8 cellular contexts compared by ENCODE assay signal in the genomic region with DNA sequence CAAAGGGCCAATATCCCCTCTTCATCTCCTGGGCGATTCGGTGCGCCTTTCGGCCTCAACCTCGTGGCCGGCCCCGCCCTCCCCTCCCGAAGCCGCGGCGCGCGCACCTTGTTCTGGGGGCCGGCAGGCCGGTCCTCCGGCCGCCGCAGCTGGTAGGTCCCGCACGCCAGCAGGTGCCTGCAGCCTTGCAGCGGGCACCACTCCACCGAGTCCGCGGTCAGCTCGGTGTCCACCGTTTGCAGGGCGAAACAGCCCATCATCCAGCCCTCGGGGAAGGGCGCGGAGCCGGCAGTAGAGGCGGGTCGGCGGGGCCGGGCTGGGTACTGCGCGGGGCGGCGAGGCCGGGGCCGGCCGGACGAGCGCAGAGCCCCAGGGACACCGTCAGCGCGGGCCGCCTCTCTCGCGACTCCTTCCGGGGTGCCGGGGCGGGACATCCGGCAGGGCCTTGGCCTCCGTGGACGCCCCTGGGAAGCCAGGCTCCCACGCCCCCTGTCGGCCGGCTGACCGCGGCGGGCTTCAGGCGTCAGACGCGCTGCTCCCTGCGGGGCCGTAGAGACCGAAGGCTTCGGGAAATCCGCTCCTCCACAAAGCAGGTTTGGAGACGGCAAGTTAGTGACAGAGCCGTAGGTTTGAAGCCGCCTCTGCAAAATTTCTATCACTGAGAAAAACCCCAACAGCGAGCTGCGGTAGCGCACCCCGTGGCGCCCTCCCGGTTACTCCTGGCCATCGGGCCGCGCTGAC. TPM values are rescaled to one million over a fixed set of nuclear protein-coding genes. Genes with fewer than 3 reads are reported as not detected.
A peak's percentile ranks its signal among the peaks of the same experiment; 100 is the strongest.
DNase-seq lines count a peak whose midpoint lies in the region; ATAC-seq and TF ChIP-seq lines count a peak whose summit lies in the region.

A gene (minus strand): TSS at position 408 of the 741 bp plus-strand sequence. CDS start 148 bp downstream, at position 260.

- H3K9me3 Mint-ChIP-seq in activated naive CD4-positive, alpha-beta T cell treated with anti-CD3 and anti-CD28 coated beads, Interleukin-2, amount 50 U/mL, for 24 hours, result no peaks in the 10 kb centered on the region

- no peaks in the 10 kb centered on the region for H3K9me3 ChIP-seq in SK-N-SH
- no peaks in the 10 kb centered on the region for H3K9me3 ChIP-seq in osteoblast (ENCODE audit: low read depth, low read length)
- H3K9me3 ChIP-seq in thoracic aorta, result no peaks in the 10 kb centered on the region

- H3K9ac ChIP-seq in SK-N-SH, result peak within 1 kb of the TSS; percentile 85

- peak within 1 kb of the TSS; percentile 87 for H3K4me3 Mint-ChIP-seq in activated naive CD4-positive, alpha-beta T cell treated with anti-CD3 and anti-CD28 coated beads, Interleukin-2, amount 50 U/mL, for 24 hours

- H3K27me3 Mint-ChIP-seq in activated naive CD4-positive, alpha-beta T cell treated with anti-CD3 and anti-CD28 coated beads, Interleukin-2, amount 50 U/mL, for 24 hours, result no peaks in the 10 kb centered on the region

- peak within 1 kb of the TSS; percentile 68 to 89 for H3K27ac ChIP-seq in SK-N-SH (ENCODE audit: low read depth in 2 of 2, low read length in 1 of 2)
- peak within 1 kb of the TSS; percentile 69 for H3K27ac ChIP-seq in osteoblast (ENCODE audit: low read depth, low read length)
- peak within 1 kb of the TSS; percentile 73 to 81 for H3K27ac ChIP-seq in thoracic aorta

- H3K27me3 ChIP-seq in SK-N-SH (ENCODE audit: insufficient read depth) (no peaks in the 10 kb centered on the region), osteoblast (ENCODE audit: insufficient read depth, low read length) (no peaks in the 10 kb centered on the region), thoracic aorta (replicated peaks; ENCODE audit: insufficient read depth) (no peaks in the 10 kb centered on the region)

- peaks cover 3% of the 10 kb centered on the region for H3F3A ChIP-seq in SK-N-SH (replicated peaks; ENCODE audit: insufficient read depth)

- POLR2A ChIA-PET in SK-N-SH (lab: Yijun Ruan, JAX), result no interaction called here

- peaks cover 2% of the 10 kb centered on the region for H3K36me3 Mint-ChIP-seq in activated naive CD4-positive, alpha-beta T cell treated with anti-CD3 and anti-CD28 coated beads, Interleukin-2, amount 50 U/mL, for 24 hours

- CTCF ChIA-PET in SK-N-SH (lab: Yijun Ruan, JAX), result interaction anchor here (0.7 to 4.0 kb wide), 17 partner anchors 8 to 325 kb away, joined by 3 to 27 read pairs (median 3); a partner anchor contains a TSS

- no peaks in the 10 kb centered on the region for H3K9me2 ChIP-seq in SK-N-SH

- H3K27ac Mint-ChIP-seq in activated naive CD4-positive, alpha-beta T cell treated with anti-CD3 and anti-CD28 coated beads, Interleukin-2, amount 50 U/mL, for 24 hours, result peak within 1 kb of the TSS; percentile 51

- H4K20me1 ChIP-seq in SK-N-SH (ENCODE audit: insufficient read depth) (0 out of 2 replicates have a peak, but pooled peaks cover 7% of the 10 kb centered on the region), osteoblast (ENCODE audit: insufficient read depth, low read length) (peaks cover 18% of the 10 kb centered on the region)

- H3K36me3 ChIP-seq in SK-N-SH (replicated peaks in 1 of 2; ENCODE audit: control insufficient read depth in 1 of 2, insufficient read depth in 2 of 2, low read length in 1 of 2) (peaks cover 11 to 54% of the 10 kb centered on the region in 2 experiments), osteoblast (ENCODE audit: insufficient read depth, low read length) (peaks cover 29% of the 10 kb centered on the region), thoracic aorta (peaks cover 26% of the 10 kb centered on the region)

- peaks cover 6 to 14% of the 10 kb centered on the region in 2 experiments; a peak in 3 of 4 replicates for H3K4me1 ChIP-seq in SK-N-SH (ENCODE audit: control insufficient read depth in 1 of 2, insufficient read depth in 2 of 2, low read depth in 1 of 2, low read length in 1 of 2)
- H3K4me1 ChIP-seq in osteoblast (ENCODE audit: insufficient read depth, low read length), result peaks cover 16% of the 10 kb centered on the region
- peaks cover 11 to 26% of the 10 kb centered on the region in 2 donors for H3K4me1 ChIP-seq in thoracic aorta (ENCODE audit: control insufficient read depth in 1 of 2, low read depth in 2 of 2)

- peak; percentile 84 for ATAC-seq in thoracic aorta (ENCODE audit: insufficient number of reproducible peaks, low FRiP score, low read depth)

- no peak for TF ChIP-seq EP300 in SK-N-SH (IDR thresholded peaks at IDR 0.05; ENCODE audit: borderline replicate concordance in 1 of 2, low read depth in 1 of 2, low read length in 1 of 2)

- H3K4me1 Mint-ChIP-seq in activated naive CD4-positive, alpha-beta T cell treated with anti-CD3 and anti-CD28 coated beads, Interleukin-2, amount 50 U/mL, for 24 hours, result peaks cover 28% of the 10 kb centered on the region

- TF ChIP-seq RAD21 in SK-N-SH (IDR thresholded peaks at IDR 0.05; ENCODE audit: low read length), result 0 out of 2 replicates have a peak, but pooled peaks have one; percentile 7

- H3K4me2 ChIP-seq in SK-N-SH (peak within 1 kb of the TSS; percentile 93), osteoblast (ENCODE audit: insufficient read depth, low read length) (peak within 1 kb of the TSS; percentile 78)

- H3K79me2 ChIP-seq in SK-N-SH (ENCODE audit: insufficient read depth) (peaks cover 48% of the 10 kb centered on the region), osteoblast (ENCODE audit: insufficient read depth, low read length) (peaks cover 50% of the 10 kb centered on the region)

- DNase-seq in HFF-Myc (ENCODE audit: extremely low read depth, low read depth), result peak; percentile 57
- DNase-seq in NAMALWA (ENCODE audit: low spot score), result peak; percentile 93
- peak; percentile 100 for DNase-seq in SK-N-SH
- peak; percentile 92 for DNase-seq in glomerular visceral epithelial cell (ENCODE audit: extremely low spot score)
- DNase-seq in osteoblast (ENCODE audit: insufficient read length, low spot score, missing footprints), result peak; percentile 100
- peak; percentile 75 for DNase-seq in thoracic aorta (ENCODE audit: low spot score)

- WGBS in SK-N-SH (ENCODE audit: low lambda C conversion rate), result 21% methylated on average over 34 of the region's 82 CpGs

- peak; percentile 90 for TF ChIP-seq CTCF in HFF-Myc (IDR thresholded peaks at IDR 0.05; ENCODE audit: low read depth, low read length, missing control alignments)
- TF ChIP-seq CTCF in SK-N-SH (IDR thresholded peaks at IDR 0.05), result peak; percentile 84
- peak; percentile 79 for TF ChIP-seq CTCF in osteoblast (IDR thresholded peaks at IDR 0.05; ENCODE audit: extremely low read depth, low read depth, low read length)
- peak; percentile 92 for TF ChIP-seq CTCF in thoracic aorta (IDR thresholded peaks at IDR 0.05)

- H2AFZ ChIP-seq in SK-N-SH (ENCODE audit: low read depth) (peak within 1 kb of the TSS; percentile 65; the same call in 1 of the 2 replicates), osteoblast (ENCODE audit: low read length) (peak within 1 kb of the TSS; percentile 87)

- peak within 1 kb of the TSS; percentile 87 for H3K4me3 ChIP-seq in GM08714 (ENCODE audit: low read length)
- peak within 1 kb of the TSS; percentile 84 for H3K4me3 ChIP-seq in HFF-Myc (replicated peaks; ENCODE audit: low read depth, low read length)
- peak within 1 kb of the TSS; percentile 95 to 97 for H3K4me3 ChIP-seq in SK-N-SH (ENCODE audit: low read depth in 2 of 2, low read length in 1 of 2)
- H3K4me3 ChIP-seq in osteoblast (ENCODE audit: insufficient read depth, low read length), result peak within 1 kb of the TSS; percentile 89
- peak within 1 kb of the TSS; percentile 98 for H3K4me3 ChIP-seq in thoracic aorta

TF ChIP-seq in SK-N-SH, 30 proteins besides CTCF, POLR2A, EP300 and RAD21 (continues in another document):
- no peak for TF ChIP-seq TEAD4 (IDR thresholded peaks at IDR 0.05; ENCODE audit: borderline replicate concordance, insufficient read depth)
- peak; percentile 11; the same call in 1 of the 2 replicates for TF ChIP-seq NFIC (IDR thresholded peaks at IDR 0.05; ENCODE audit: borderline replicate concordance)
- TF ChIP-seq JUND (IDR thresholded peaks at IDR 0.05), result no peak
- TF ChIP-seq, protein P1, sequence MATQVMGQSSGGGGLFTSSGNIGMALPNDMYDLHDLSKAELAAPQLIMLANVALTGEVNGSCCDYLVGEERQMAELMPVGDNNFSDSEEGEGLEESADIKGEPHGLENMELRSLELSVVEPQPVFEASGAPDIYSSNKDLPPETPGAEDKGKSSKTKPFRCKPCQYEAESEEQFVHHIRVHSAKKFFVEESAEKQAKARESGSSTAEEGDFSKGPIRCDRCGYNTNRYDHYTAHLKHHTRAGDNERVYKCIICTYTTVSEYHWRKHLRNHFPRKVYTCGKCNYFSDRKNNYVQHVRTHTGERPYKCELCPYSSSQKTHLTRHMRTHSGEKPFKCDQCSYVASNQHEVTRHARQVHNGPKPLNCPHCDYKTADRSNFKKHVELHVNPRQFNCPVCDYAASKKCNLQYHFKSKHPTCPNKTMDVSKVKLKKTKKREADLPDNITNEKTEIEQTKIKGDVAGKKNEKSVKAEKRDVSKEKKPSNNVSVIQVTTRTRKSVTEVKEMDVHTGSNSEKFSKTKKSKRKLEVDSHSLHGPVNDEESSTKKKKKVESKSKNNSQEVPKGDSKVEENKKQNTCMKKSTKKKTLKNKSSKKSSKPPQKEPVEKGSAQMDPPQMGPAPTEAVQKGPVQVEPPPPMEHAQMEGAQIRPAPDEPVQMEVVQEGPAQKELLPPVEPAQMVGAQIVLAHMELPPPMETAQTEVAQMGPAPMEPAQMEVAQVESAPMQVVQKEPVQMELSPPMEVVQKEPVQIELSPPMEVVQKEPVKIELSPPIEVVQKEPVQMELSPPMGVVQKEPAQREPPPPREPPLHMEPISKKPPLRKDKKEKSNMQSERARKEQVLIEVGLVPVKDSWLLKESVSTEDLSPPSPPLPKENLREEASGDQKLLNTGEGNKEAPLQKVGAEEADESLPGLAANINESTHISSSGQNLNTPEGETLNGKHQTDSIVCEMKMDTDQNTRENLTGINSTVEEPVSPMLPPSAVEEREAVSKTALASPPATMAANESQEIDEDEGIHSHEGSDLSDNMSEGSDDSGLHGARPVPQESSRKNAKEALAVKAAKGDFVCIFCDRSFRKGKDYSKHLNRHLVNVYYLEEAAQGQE (IDR thresholded peaks at IDR 0.05; ENCODE audit: low read depth, low read length), result no peak; the same call in 1 of the 2 replicates
- no peak for TF ChIP-seq FOXJ3 (CRISPR knock-in tag; IDR thresholded peaks at IDR 0.05)
- TF ChIP-seq, protein P2, sequence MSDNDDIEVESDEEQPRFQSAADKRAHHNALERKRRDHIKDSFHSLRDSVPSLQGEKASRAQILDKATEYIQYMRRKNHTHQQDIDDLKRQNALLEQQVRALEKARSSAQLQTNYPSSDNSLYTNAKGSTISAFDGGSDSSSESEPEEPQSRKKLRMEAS (IDR thresholded peaks at IDR 0.05; ENCODE audit: low read depth), result no peak; the same call in 1 of the 2 replicates
- TF ChIP-seq RXRA (IDR thresholded peaks at IDR 0.05; ENCODE audit: borderline replicate concordance, low read depth), result no peak
- TF ChIP-seq YY1 (IDR thresholded peaks at IDR 0.05; ENCODE audit: low read depth), result peak; percentile 32; the same call in 1 of the 2 replicates
- peak; percentile 95 for TF ChIP-seq CHD2 (IDR thresholded peaks at IDR 0.05; ENCODE audit: low read length, partially characterized antibody)

RNA-seq across cellular contexts. Expression of the gene that starts here (rescaled TPM):
- polyA plus RNA-seq in SK-N-SH (2012; rRNA removed), result 59.9 and 84.3 TPM in 2 replicates
- polyA plus RNA-seq in SK-N-SH (2012; cell fraction: cytosol; rRNA removed), result 19.4 and 28.3 TPM in 2 replicates
- 390 and 417 TPM in 2 replicates for polyA plus RNA-seq in SK-N-SH (2012; cell fraction: nucleus; rRNA removed)
- 20.3 and 26.2 TPM in 2 replicates for total RNA-seq in osteoblast
- total RNA-seq in thoracic aorta, result 10 to 100 TPM; 36.8 to 43.7 TPM

Comparison
In these comparisons a context has a peak if more than half of its experiments do, and no peak if none do; other contexts are left out.
1. Peak in every context shown above with its lines: DNase-seq, ATAC-seq, H3K4me3 ChIP-seq and H3K27ac ChIP-seq.